In genomic region chr11:70063555-70063954, GRCh38 we compare ENCODE assay signal across 16 cellular contexts. TPM values are rescaled to one million over a fixed set of nuclear protein-coding genes. Genes with fewer than 3 reads are reported as not detected.
DNase-seq lines count a peak whose midpoint lies in the region; ATAC-seq and TF ChIP-seq lines count a peak whose summit lies in the region.
"Had no signal": no experiment of that assay in that cellular context is flagged by ENCODE, and none has a peak within 500 bp of the region (broad histone marks: within the 10 kb centered on the region; RNA-seq: fewer than 3 reads in every experiment).

No MANE protein-coding gene starts in this region.

- peak; percentile 26 for DNase-seq in HCT116 (ENCODE audit: low read depth, low spot score)
- DNase-seq in RWPE2 (ENCODE audit: low spot score): peak; percentile 33
- DNase-seq in trophoblast cell: peak; percentile 68 to 89
- DNase-seq in stimulated activated effector memory CD8-positive, alpha-beta T cell treated with anti-CD3 and anti-CD28 coated beads, Interleukin-12 subunit alpha, Interleukin-12 subunit beta, amount 100 ng/mL, for 72 hours (ENCODE audit: low spot score in 2 of 2): no peak
- DNase-seq in NCI-H748 treated with DMSO at 0.1 percent for 48 hours (lab: John Stamatoyannopoulos, UW): no peak
- DNase-seq in sigmoid colon: no peak
- DNase-seq: DND-41, GF-D8, KG1, MG63, NCI-H1105, NCI-H1694 treated with DMSO at 0.1 percent for 48 hours, NCI-H2171 treated with DMSO at 0.1 percent for 48 hours, NCI-H510A had no signal

- no peak overlapping the region for H3K4ac ChIP-seq in trophoblast cell (ENCODE audit: low read depth, low read length)

- no peak overlapping the region for H2BK12ac ChIP-seq in trophoblast cell (ENCODE audit: low read length)

- H4K12ac ChIP-seq in trophoblast cell (ENCODE audit: low read depth, low read length): no peak overlapping the region

- H2AFZ ChIP-seq in HCT116 (ENCODE audit: low read depth, low read length, poor library complexity, severe bottlenecking) (no peak overlapping the region), trophoblast cell (ENCODE audit: insufficient read depth, low read length, poor library complexity) (no peak overlapping the region)

- no peaks in the 10 kb centered on the region for H3K36me3 Mint-ChIP-seq in stimulated activated effector memory CD8-positive, alpha-beta T cell treated with anti-CD3 and anti-CD28 coated beads, Interleukin-12 subunit alpha, Interleukin-12 subunit beta, amount 100 ng/mL, for 72 hours
- H3K36me3 Mint-ChIP-seq: CD8-positive, alpha-beta T cell had no signal

- TF ChIP-seq EP300 in sigmoid colon (IDR thresholded peaks at IDR 0.05): no peak

- RAD21 ChIA-PET in HCT116 (lab: Charles Lee; ENCODE audit: low non-redundant PET in 1 of 2, low total read pairs in 2 of 2, uncharacterized antibody in 2 of 2, unreplicated experiment in 2 of 2): no interaction called here

- no CpG with 5 or more reads among the region's 4 CpGs for WGBS in trophoblast cell (ENCODE audit: extremely low coverage, insufficient coverage, insufficient read length)
- 89 to 92% methylated on average over 4 of the region's 4 CpGs for WGBS in sigmoid colon, 2 donors

- TF ChIP-seq CTCF in HCT116 (IDR thresholded peaks at IDR 0.05 in 2 of 3, conservative IDR thresholded peaks at IDR 0.05 in 1 of 3; ENCODE audit: borderline replicate concordance in 1 of 3, insufficient read depth in 1 of 3, low read depth in 2 of 3, low read length in 2 of 3): no peak
- no peak for TF ChIP-seq CTCF in RWPE2 (IDR thresholded peaks at IDR 0.05; ENCODE audit: poor library complexity, severe bottlenecking)
- no peak for TF ChIP-seq CTCF in sigmoid colon (IDR thresholded peaks at IDR 0.05)

- H3K18ac ChIP-seq in trophoblast cell (ENCODE audit: low read length): no peak overlapping the region

- H3K4me3 ChIP-seq in HCT116 (replicated peaks in 1 of 2; ENCODE audit: low read depth in 1 of 2, low read length in 2 of 2) (peak overlapping the region in 1 of 2 experiments; percentile 6; a peak in 1 of 4 replicates), RWPE2 (ENCODE audit: severe bottlenecking) (no peak overlapping the region), trophoblast cell (ENCODE audit: low read depth, low read length) (no peak overlapping the region), sigmoid colon (no peak overlapping the region)
- H3K4me3 ChIP-seq: MG63 had no signal

- H3K4me1 ChIP-seq in HCT116 (ENCODE audit: control insufficient read depth in 1 of 2, insufficient read depth in 2 of 2, low read length in 2 of 2) (peaks cover 40 to 61% of the 10 kb centered on the region in 2 experiments), RWPE2 (ENCODE audit: insufficient read depth, poor library complexity, severe bottlenecking) (peaks cover 18% of the 10 kb centered on the region), trophoblast cell (ENCODE audit: control insufficient read depth in 1 of 2, insufficient read depth in 2 of 2, low read length in 2 of 2) (peaks cover 14 to 20% of the 10 kb centered on the region in 2 experiments), sigmoid colon (no peaks in the 10 kb centered on the region)

- H3K79me2 ChIP-seq in HCT116 (ENCODE audit: insufficient read depth, low read length) (no peaks in the 10 kb centered on the region), trophoblast cell (ENCODE audit: control insufficient read depth, insufficient read depth, low read length, poor library complexity) (no peaks in the 10 kb centered on the region)

- H4K91ac ChIP-seq in trophoblast cell (ENCODE audit: low read depth, low read length): no peak overlapping the region

- TF ChIP-seq POLR2A in HCT116 (IDR thresholded peaks at IDR 0.05; ENCODE audit: borderline replicate concordance, extremely low read depth, insufficient read depth, insufficient read length) (no peak), sigmoid colon (IDR thresholded peaks at IDR 0.05) (no peak)

- peaks cover under 1% of the 10 kb centered on the region for H3K79me1 ChIP-seq in trophoblast cell (ENCODE audit: low read length)

- H3K23ac ChIP-seq in trophoblast cell (ENCODE audit: low read length): no peak overlapping the region

- H3K27me3 ChIP-seq in HCT116 (ENCODE audit: insufficient read depth, low read length): no peaks in the 10 kb centered on the region
- H3K27me3 ChIP-seq in RWPE2 (ENCODE audit: insufficient read depth, poor library complexity, severe bottlenecking): no peaks in the 10 kb centered on the region
- H3K27me3 ChIP-seq in trophoblast cell (ENCODE audit: insufficient read depth, low read length): no peaks in the 10 kb centered on the region
- H3K27me3 ChIP-seq in sigmoid colon: peaks cover 0 to 19% (median 3%) of the 10 kb centered on the region in 3 donors
- H3K27me3 ChIP-seq: MG63 had no signal

- H3K4me3 Mint-ChIP-seq in stimulated activated effector memory CD8-positive, alpha-beta T cell treated with anti-CD3 and anti-CD28 coated beads, Interleukin-12 subunit alpha, Interleukin-12 subunit beta, amount 100 ng/mL, for 72 hours: no peak overlapping the region
- H3K4me3 Mint-ChIP-seq: CD8-positive, alpha-beta T cell had no signal

- no peak overlapping the region for H2BK120ac ChIP-seq in trophoblast cell (ENCODE audit: insufficient read depth, low read length, poor library complexity)

- H4K8ac ChIP-seq in trophoblast cell (ENCODE audit: low read depth, low read length): no peak overlapping the region

- TF ChIP-seq RAD21 in HCT116 (IDR thresholded peaks at IDR 0.05; ENCODE audit: low read depth): no peak

- no peak overlapping the region for H3K27ac Mint-ChIP-seq in stimulated activated effector memory CD8-positive, alpha-beta T cell treated with anti-CD3 and anti-CD28 coated beads, Interleukin-12 subunit alpha, Interleukin-12 subunit beta, amount 100 ng/mL, for 72 hours
- H3K27ac Mint-ChIP-seq: CD8-positive, alpha-beta T cell had no signal

- no peaks in the 10 kb centered on the region for H4K20me1 ChIP-seq in HCT116 (ENCODE audit: insufficient read depth)

- H3K36me3 ChIP-seq in HCT116 (ENCODE audit: control insufficient read depth in 1 of 2, insufficient read depth in 2 of 2, low read length in 2 of 2) (no peaks in the 10 kb centered on the region), RWPE2 (ENCODE audit: low read depth) (no peaks in the 10 kb centered on the region), trophoblast cell (ENCODE audit: control insufficient read depth in 1 of 2, insufficient read depth in 2 of 2, low read length in 2 of 2) (no peaks in the 10 kb centered on the region), sigmoid colon (no peaks in the 10 kb centered on the region)
- H3K36me3 ChIP-seq: MG63 had no signal

- no peaks in the 10 kb centered on the region for H3K9me2 ChIP-seq in HCT116 (ENCODE audit: insufficient read depth)

- POLR2A ChIA-PET in HCT116 (lab: Charles Lee): no interaction called here

- H3K9ac ChIP-seq in HCT116 (ENCODE audit: low read length) (peak overlapping the region; percentile 18), trophoblast cell (ENCODE audit: low read length) (no peak overlapping the region)

- ATAC-seq in HCT116 (peak; percentile 72), RWPE2 (ENCODE audit: low read depth) (peak; percentile 66), esophagus mucosa (peak; percentile 81)
- no peak for ATAC-seq in stimulated activated effector memory CD8-positive, alpha-beta T cell treated with anti-CD3 and anti-CD28 coated beads, Interleukin-12 subunit alpha, Interleukin-12 subunit beta, amount 100 ng/mL, for 72 hours
- ATAC-seq: CD8-positive, alpha-beta T cell had no signal

- H3K9me3 Mint-ChIP-seq in stimulated activated effector memory CD8-positive, alpha-beta T cell treated with anti-CD3 and anti-CD28 coated beads, Interleukin-12 subunit alpha, Interleukin-12 subunit beta, amount 100 ng/mL, for 72 hours: no peaks in the 10 kb centered on the region
- H3K9me3 Mint-ChIP-seq: CD8-positive, alpha-beta T cell had no signal

- CTCF ChIA-PET in HCT116 (lab: Charles Lee): no interaction called here

- peak overlapping the region; percentile 54 for H3K4me2 ChIP-seq in HCT116 (ENCODE audit: low read length)
- no peak overlapping the region for H3K4me2 ChIP-seq in trophoblast cell (ENCODE audit: low read length)

- BruUV-seq in HCT116 (replicated peaks; lab: Mats Ljungman, UMichigan): no TSS peak

- no peak overlapping the region for H2AK5ac ChIP-seq in trophoblast cell (ENCODE audit: low read length)

- H2BK5ac ChIP-seq in trophoblast cell (ENCODE audit: low read depth, low read length, poor library complexity): no peak overlapping the region

- H3K14ac ChIP-seq in trophoblast cell (ENCODE audit: low read length): no peak overlapping the region

- intact Hi-C loops in HCT116 (cut with micrococcal nuclease): no loop called here
- intact Hi-C loops in sigmoid colon (cut with DNase I): no loop called here

- no peaks in the 10 kb centered on the region for H3K4me1 Mint-ChIP-seq in stimulated activated effector memory CD8-positive, alpha-beta T cell treated with anti-CD3 and anti-CD28 coated beads, Interleukin-12 subunit alpha, Interleukin-12 subunit beta, amount 100 ng/mL, for 72 hours

- H3K9me3 ChIP-seq in HCT116 (ENCODE audit: control insufficient read depth in 1 of 2, insufficient read depth in 1 of 2, low read depth in 1 of 2, low read length in 2 of 2): no peaks in the 10 kb centered on the region
- no peaks in the 10 kb centered on the region for H3K9me3 ChIP-seq in RWPE2 (ENCODE audit: severe bottlenecking)
- H3K9me3 ChIP-seq in trophoblast cell (ENCODE audit: insufficient read depth, low read depth, low read length): peaks cover 8% of the 10 kb centered on the region
- H3K9me3 ChIP-seq in sigmoid colon: no peaks in the 10 kb centered on the region
- H3K9me3 ChIP-seq: MG63 had no signal

- H3K27ac ChIP-seq in HCT116 (ENCODE audit: low read depth, low read length) (no peak overlapping the region), RWPE2 (ENCODE audit: poor library complexity, severe bottlenecking) (peak overlapping the region; percentile 30), trophoblast cell (ENCODE audit: low read depth, low read length) (no peak overlapping the region), sigmoid colon (no peak overlapping the region)

TF ChIP-seq in HCT116, 20 proteins besides CTCF, POLR2A, EP300 and RAD21:
- TF ChIP-seq TCF7L2 (IDR thresholded peaks at IDR 0.05; ENCODE audit: borderline replicate concordance, extremely low read depth, insufficient read depth, insufficient read length): no peak
- no peak for TF ChIP-seq ZFX (IDR thresholded peaks at IDR 0.05)
- no peak for TF ChIP-seq SIN3A (IDR thresholded peaks at IDR 0.05; ENCODE audit: low read depth)
- TF ChIP-seq SP1 (IDR thresholded peaks at IDR 0.05; ENCODE audit: low read depth): peak; percentile 65
- no peak for TF ChIP-seq YY1 (IDR thresholded peaks at IDR 0.05; ENCODE audit: extremely low read depth, insufficient replicate concordance, low read depth, low read length)
- peak; percentile 57; the same call in 1 of the 2 replicates for TF ChIP-seq FOSL1 (IDR thresholded peaks at IDR 0.05; ENCODE audit: low read depth)

RNA-seq across cellular contexts. Expression of gene ANO1, which starts 14.6 kb away (rescaled TPM):
- total RNA-seq in HCT116 (2021; ENCODE audit: unreplicated experiment) (41.7 TPM), esophagus mucosa (7.9 TPM), sigmoid colon (10 to 100 TPM; 17.4 to 33.9 (median 20.2) TPM)
- 49.9 and 53.5 TPM in 2 replicates for polyA plus RNA-seq in HCT116 (2012)
- 17.8 and 18.3 TPM in 2 replicates for polyA plus RNA-seq in trophoblast cell (2013)
- polyA plus RNA-seq in sigmoid colon: 1 to 10 TPM in 2 of 3 donors, under 1 TPM in 1; 0.60 to 5.7 (median 3.0) TPM
- total RNA-seq: CD8-positive, alpha-beta T cell had no signal

Comparison
In these comparisons a context has a peak if more than half of its experiments do, and no peak if none do; other contexts are left out.
1. DNase-seq: peak in HCT116 (single experiment), RWPE2 (single experiment) and trophoblast cell (2 of 2); none in stimulated activated effector memory CD8-positive, alpha-beta T cell treated with anti-CD3 and anti-CD28 coated beads, Interleukin-12 subunit alpha, Interleukin-12 subunit beta, amount 100 ng/mL, for 72 hours (0 of 2), NCI-H748 treated with DMSO at 0.1 percent for 48 hours (single experiment) and sigmoid colon (single experiment).